ENCODE assay signal across 8 cellular contexts in genomic region chr9:84563691-84564090, GRCh38.
"Had no signal": no experiment of that assay in that cellular context is flagged by ENCODE, and none has a peak within 500 bp of the region (broad histone marks: within the 10 kb centered on the region; RNA-seq: fewer than 3 reads in every experiment).

No MANE protein-coding gene starts in this region.

- H3K4me3 ChIP-seq: GM23248, GM23338, HAP-1 had no signal

- H3K27ac ChIP-seq: GM23248 had no signal

- H3K4me2 ChIP-seq: GM23338 had no signal

- H3K9me3 ChIP-seq: HAP-1 had no signal

- H3K9ac ChIP-seq: GM23248 had no signal

- H2AFZ ChIP-seq: GM23248, GM23338 had no signal

- DNase-seq: GM23248, GOT3, H7, H9, HCEC 1CT, HFFc6 had no signal

- H3K36me3 ChIP-seq: HAP-1 had no signal
